Comparison of ENCODE assay signal across 1 cellular context in genomic region chr1:246413430-246413829, GRCh38.
TF ChIP-seq lines count a peak whose summit lies in the region.

No MANE protein-coding gene starts in this region.

TF ChIP-seq in K562, 482 proteins besides CTCF, POLR2A, EP300 and RAD21 (continued from another document and continues in another):
- TF ChIP-seq ZNF224 (CRISPR knock-in tag; IDR thresholded peaks at IDR 0.05) (no peak), POLR2G (IDR thresholded peaks at IDR 0.05; ENCODE audit: low read depth, low read length) (no peak), ZFPM2 (CRISPR knock-in tag; IDR thresholded peaks at IDR 0.05) (no peak), CHD2 (IDR thresholded peaks at IDR 0.05; ENCODE audit: low read depth, low read length) (0 out of 2 replicates have a peak, but pooled peaks have one; percentile 31), BRD4 (IDR thresholded peaks at IDR 0.05) (no peak), STAG1 (CRISPR knock-in tag; IDR thresholded peaks at IDR 0.05; ENCODE audit: borderline replicate concordance) (no peak), ZNF512 (tag; IDR thresholded peaks at IDR 0.05) (no peak), SIX5 (IDR thresholded peaks at IDR 0.05; ENCODE audit: borderline replicate concordance in 1 of 2, insufficient read depth in 1 of 2, low read depth in 1 of 2, low read length in 2 of 2) (no peak), SPI1 (IDR thresholded peaks at IDR 0.05; ENCODE audit: borderline replicate concordance, low read depth, low read length) (no peak), IRF2 (CRISPR knock-in tag; IDR thresholded peaks at IDR 0.05) (no peak), ARID3A (IDR thresholded peaks at IDR 0.05; ENCODE audit: borderline replicate concordance, low read depth, low read length) (no peak), NR1H2 (CRISPR knock-in tag; IDR thresholded peaks at IDR 0.05) (no peak), CXXC5 (CRISPR knock-in tag; IDR thresholded peaks at IDR 0.05) (peak; percentile 57), ATF2 (CRISPR knock-in tag; IDR thresholded peaks at IDR 0.05) (no peak), HDAC8 (tag; IDR thresholded peaks at IDR 0.05) (no peak), ZNF586 (CRISPR knock-in tag; conservative IDR thresholded peaks at IDR 0.05) (no peak), ZNF384 (IDR thresholded peaks at IDR 0.05; ENCODE audit: low read depth, low read length) (no peak), CTBP1 (IDR thresholded peaks at IDR 0.05; ENCODE audit: borderline replicate concordance) (no peak), CREM (IDR thresholded peaks at IDR 0.05; ENCODE audit: low read depth) (no peak), ZNF133 (CRISPR knock-in tag; IDR thresholded peaks at IDR 0.05) (no peak), CHAMP1 (IDR thresholded peaks at IDR 0.05) (0 out of 2 replicates have a peak, but pooled peaks have one; percentile 39), COPS2 (conservative IDR thresholded peaks at IDR 0.05) (no peak), THRB (CRISPR knock-in tag; conservative IDR thresholded peaks at IDR 0.05) (no peak), KAT8 (IDR thresholded peaks at IDR 0.05; ENCODE audit: low read depth) (no peak), ZNF592 (IDR thresholded peaks at IDR 0.05) (no peak), KDM1A (IDR thresholded peaks at IDR 0.05) (no peak), CC2D1A (IDR thresholded peaks at IDR 0.05) (peak; percentile 58; the same call in 1 of the 2 replicates), HNRNPH1 (optimal IDR thresholded peaks at IDR 0.05; ENCODE audit: low read depth, low read length) (no peak), TGIF2 (CRISPR knock-in tag; IDR thresholded peaks at IDR 0.05) (no peak), MGA (IDR thresholded peaks at IDR 0.05) (peak; percentile 40)
